In the genomic region with DNA sequence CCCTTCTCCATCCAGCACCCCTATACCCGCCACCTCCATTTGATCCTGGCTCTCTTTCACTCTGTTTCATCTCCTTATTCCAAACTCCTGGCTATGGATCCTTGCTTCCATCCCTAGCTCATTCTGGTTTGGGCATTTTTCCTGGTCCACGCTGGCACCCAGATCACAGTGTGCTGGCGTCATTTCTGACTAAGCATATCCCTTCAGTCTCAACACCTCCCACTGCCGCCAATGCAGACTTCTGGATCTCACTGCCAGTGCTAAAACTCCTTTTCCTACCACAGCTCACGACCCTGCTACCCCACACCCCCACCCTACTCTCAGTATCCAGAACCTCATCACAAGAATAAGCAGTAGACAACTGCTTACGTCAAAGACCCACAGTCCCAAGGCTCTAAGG, we compare ENCODE assay signal across 21 cellular contexts. TPM values are rescaled to one million over a fixed set of nuclear protein-coding genes. Genes with fewer than 3 reads are reported as not detected.
"Had no signal": no experiment of that assay in that cellular context is flagged by ENCODE, and none has a peak within 500 bp of the region (broad histone marks: within the 10 kb centered on the region; RNA-seq: fewer than 3 reads in every experiment).

No MANE protein-coding gene starts in this region.

- H3K36me3 ChIP-seq: pancreas, thyroid gland had no signal

- ATAC-seq: naive thymus-derived CD4-positive, alpha-beta T cell; pancreas; right lobe of liver; stimulated activated naive B cell treated with anti-CD40 and anti-IgM and Interleukin-4, amounts not matched to agents 10 μg/mL and 1 μg/mL and 100 μg/mL, for 72 hours had no signal

- H3K27ac Mint-ChIP-seq: immature natural killer cell; mesothelial cell of epicardium; naive thymus-derived CD4-positive, alpha-beta T cell; nephron; progenitor cell of endocrine pancreas; stimulated activated naive B cell treated with anti-CD40 and anti-IgM and Interleukin-4, amounts not matched to agents 10 μg/mL and 1 μg/mL and 100 μg/mL, for 72 hours; stimulated activated naive CD8-positive, alpha-beta T cell treated with anti-CD3 and anti-CD28 coated beads, Interleukin-15, Interleukin-2, amounts not matched to agents 100 ng/mL and 50 ng/mL, for 24 hours had no signal

- H3K27ac ChIP-seq: pancreas, right lobe of liver, suprapubic skin, thyroid gland, vagina had no signal

- H3K27me3 ChIP-seq: pancreas, right lobe of liver, suprapubic skin, thyroid gland, vagina had no signal

- H3K9me3 ChIP-seq: pancreas, right lobe of liver, suprapubic skin, thyroid gland, vagina had no signal

- H3K9me3 Mint-ChIP-seq: mesothelial cell of epicardium; nephron; stimulated activated naive B cell treated with anti-CD40 and anti-IgM and Interleukin-4, amounts not matched to agents 10 μg/mL and 1 μg/mL and 100 μg/mL, for 72 hours; stimulated activated naive CD8-positive, alpha-beta T cell treated with anti-CD3 and anti-CD28 coated beads, Interleukin-15, Interleukin-2, amounts not matched to agents 100 ng/mL and 50 ng/mL, for 24 hours had no signal

- DNase-seq: cortex of kidney; effector CD4-positive, alpha-beta T cell; immature natural killer cell; mesenchymal stem cell; naive thymus-derived CD4-positive, alpha-beta T cell; nucleus accumbens; pancreas; right lobe of liver; small intestine; stimulated activated CD4-positive, alpha-beta T cell treated with anti-CD3 and anti-CD28 coated beads, Interleukin-15, amount 100 ng/mL, for 24 hours; stimulated activated CD4-positive, alpha-beta T cell treated with anti-CD3 and anti-CD28 coated beads, Interleukin-2, amount 100 ng/mL, for 48 hours; stimulated activated naive B cell treated with anti-CD40 and anti-IgM and Interleukin-4, amounts not matched to agents 10 μg/mL and 1 μg/mL and 100 μg/mL, for 72 hours; thyroid gland; trophoblast cell had no signal

- H3K4me1 ChIP-seq: pancreas, right lobe of liver, suprapubic skin, thyroid gland, vagina had no signal

- H3K4me1 Mint-ChIP-seq: immature natural killer cell; stimulated activated naive B cell treated with anti-CD40 and anti-IgM and Interleukin-4, amounts not matched to agents 10 μg/mL and 1 μg/mL and 100 μg/mL, for 72 hours had no signal

- H3K4me3 ChIP-seq: pancreas, right lobe of liver, suprapubic skin, thyroid gland, vagina had no signal

- H3K36me3 Mint-ChIP-seq: immature natural killer cell; mesothelial cell of epicardium; naive thymus-derived CD4-positive, alpha-beta T cell; stimulated activated naive B cell treated with anti-CD40 and anti-IgM and Interleukin-4, amounts not matched to agents 10 μg/mL and 1 μg/mL and 100 μg/mL, for 72 hours had no signal

- H3K4me3 Mint-ChIP-seq: immature natural killer cell; mesothelial cell of epicardium; nephron; stimulated activated naive B cell treated with anti-CD40 and anti-IgM and Interleukin-4, amounts not matched to agents 10 μg/mL and 1 μg/mL and 100 μg/mL, for 72 hours; stimulated activated naive CD8-positive, alpha-beta T cell treated with anti-CD3 and anti-CD28 coated beads, Interleukin-15, Interleukin-2, amounts not matched to agents 100 ng/mL and 50 ng/mL, for 24 hours had no signal

RNA-seq across cellular contexts. Expression of gene SEC16B, which starts 16.3 kb away (rescaled TPM):
- total RNA-seq: frontal cortex had no signal
